25 cellular contexts compared by ENCODE assay signal in the genomic region with DNA sequence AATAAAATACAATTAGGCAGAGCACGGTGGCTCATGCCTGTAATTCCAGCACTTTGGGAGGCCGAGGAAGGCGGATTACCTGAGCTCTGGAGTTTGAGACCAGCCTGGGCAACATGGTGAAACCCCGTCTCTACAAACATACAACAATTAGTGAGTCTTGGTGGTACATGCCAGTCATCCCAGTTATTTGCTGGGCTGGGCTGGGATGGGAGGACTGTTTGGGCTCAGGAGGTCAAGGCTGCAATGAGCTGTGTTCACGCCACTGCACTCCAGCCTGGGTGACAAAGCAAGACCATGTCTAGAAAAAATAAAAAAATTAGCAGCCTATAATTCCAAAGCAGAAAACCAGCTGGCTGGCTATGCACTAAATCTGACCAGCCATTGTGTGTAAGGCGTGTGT.
"Had no signal": no experiment of that assay in that cellular context is flagged by ENCODE, and none has a peak within 500 bp of the region (broad histone marks: within the 10 kb centered on the region; RNA-seq: fewer than 3 reads in every experiment).

No MANE protein-coding gene starts in this region.

- H3K27me3 ChIP-seq: esophagus muscularis mucosa, gastroesophageal sphincter, heart left ventricle, hepatocyte had no signal

- H3K79me2 ChIP-seq: hepatocyte had no signal

- ATAC-seq: foreskin keratinocyte, gastroesophageal sphincter, heart left ventricle, left colon, left lobe of liver, mucosa of descending colon had no signal

- H3K4me1 ChIP-seq: foreskin keratinocyte had no signal

- DNase-seq: dermis blood vessel endothelial cell; dorsolateral prefrontal cortex; effector CD4-positive, alpha-beta T cell; effector memory CD4-positive, alpha-beta T cell; foreskin keratinocyte; heart left ventricle; hypothalamus; immature natural killer cell; islet precursor cell; kidney glomerular epithelial cell; left colon; left ventricle myocardium inferior; lower lobe of right lung; mesenchymal stem cell; mucosa of descending colon; naive B cell had no signal

- FAIRE-seq: colon, endothelial cell of umbilical vein, frontal cortex, kidney had no signal

- H3K27ac ChIP-seq: coronary artery, dorsolateral prefrontal cortex, esophagus muscularis mucosa, foreskin keratinocyte, gastroesophageal sphincter, heart left ventricle, hepatocyte, left ventricle myocardium inferior, lower lobe of right lung had no signal

- H3K4me3 ChIP-seq: coronary artery, dorsolateral prefrontal cortex, esophagus muscularis mucosa, gastroesophageal sphincter, heart left ventricle, hepatocyte, left ventricle myocardium inferior, lower lobe of right lung, mucosa of descending colon had no signal

- H2AFZ ChIP-seq: hepatocyte had no signal

- H3K36me3 ChIP-seq: esophagus muscularis mucosa, gastroesophageal sphincter, heart left ventricle, left ventricle myocardium inferior, lower lobe of right lung had no signal

- H3K4me2 ChIP-seq: hepatocyte had no signal

- H3K9me3 ChIP-seq: esophagus muscularis mucosa, gastroesophageal sphincter, left ventricle myocardium inferior, lower lobe of right lung, mucosa of descending colon had no signal
